In the genomic region with DNA sequence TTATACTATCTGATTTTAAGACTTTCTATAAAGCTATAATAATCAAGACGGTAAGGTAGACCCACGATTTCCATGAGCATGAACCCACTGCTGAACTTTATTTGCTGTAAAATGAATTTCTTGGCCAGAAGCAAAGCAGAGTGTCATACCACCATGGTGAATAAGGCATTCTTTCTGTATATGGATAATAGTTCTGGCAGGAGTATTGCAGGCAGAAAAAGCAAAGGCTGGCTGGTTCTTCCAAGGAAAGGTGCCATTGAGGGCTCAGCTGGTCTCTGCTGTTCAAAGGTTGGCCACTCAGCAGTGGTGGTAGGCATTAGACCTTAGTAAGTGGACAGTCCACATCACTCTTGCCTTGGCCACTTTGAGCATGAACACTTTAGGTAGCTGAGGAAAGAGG, we compare ENCODE assay signal across 15 cellular contexts.
"Had no signal": no experiment of that assay in that cellular context is flagged by ENCODE, and none has a peak within 500 bp of the region (broad histone marks: within the 10 kb centered on the region; RNA-seq: fewer than 3 reads in every experiment).

No MANE protein-coding gene starts in this region.

- H3K4me1 ChIP-seq: body of pancreas, gastroesophageal sphincter, suprapubic skin, upper lobe of left lung had no signal

- H3K36me3 ChIP-seq: gastroesophageal sphincter, suprapubic skin, upper lobe of left lung had no signal

- H3K9me3 ChIP-seq: body of pancreas had no signal

- ATAC-seq: activated CD8-positive, alpha-beta T cell treated with anti-CD3 and anti-CD28 coated beads, Interleukin-2, amount 10 ng/mL, durations not matched to agents 7 days and 5 days; body of pancreas; effector memory CD8-positive, alpha-beta T cell; gastroesophageal sphincter; sciatic nerve; WTC11 had no signal

- H3K4me3 ChIP-seq: body of pancreas, gastroesophageal sphincter, suprapubic skin, upper lobe of left lung had no signal

- H3K27me3 ChIP-seq: body of pancreas, gastroesophageal sphincter, suprapubic skin, upper lobe of left lung had no signal

- H3K27ac ChIP-seq: body of pancreas, epithelial cell of prostate, gastroesophageal sphincter, suprapubic skin, upper lobe of left lung had no signal

- DNase-seq: activated CD4-positive, alpha-beta T cell treated with anti-CD3 and anti-CD28 coated beads for 48 hours; activated CD8-positive, alpha-beta memory T cell treated with anti-CD3 and anti-CD28 coated beads, Interleukin-2, amount 50 U/mL, for 48 hours; activated CD8-positive, alpha-beta T cell treated with anti-CD3 and anti-CD28 coated beads, Interleukin-2, amount 10 ng/mL, durations not matched to agents 7 days and 5 days; activated naive CD4-positive, alpha-beta T cell treated with anti-CD3 and anti-CD28 coated beads for 36 hours; body of pancreas; effector memory CD8-positive, alpha-beta T cell; nephron progenitor cell; stimulated activated CD4-positive, alpha-beta T cell treated with anti-CD3 and anti-CD28 coated beads, Interleukin-12 subunit alpha, Interleukin-12 subunit beta, amount 100 ng/mL, for 4 hours; stimulated activated naive CD4-positive, alpha-beta T cell treated with Interleukin-2 at 50 U/mL for 16 hours; upper lobe of left lung had no signal
